ENCODE assay signal across 8 cellular contexts in the genomic region with DNA sequence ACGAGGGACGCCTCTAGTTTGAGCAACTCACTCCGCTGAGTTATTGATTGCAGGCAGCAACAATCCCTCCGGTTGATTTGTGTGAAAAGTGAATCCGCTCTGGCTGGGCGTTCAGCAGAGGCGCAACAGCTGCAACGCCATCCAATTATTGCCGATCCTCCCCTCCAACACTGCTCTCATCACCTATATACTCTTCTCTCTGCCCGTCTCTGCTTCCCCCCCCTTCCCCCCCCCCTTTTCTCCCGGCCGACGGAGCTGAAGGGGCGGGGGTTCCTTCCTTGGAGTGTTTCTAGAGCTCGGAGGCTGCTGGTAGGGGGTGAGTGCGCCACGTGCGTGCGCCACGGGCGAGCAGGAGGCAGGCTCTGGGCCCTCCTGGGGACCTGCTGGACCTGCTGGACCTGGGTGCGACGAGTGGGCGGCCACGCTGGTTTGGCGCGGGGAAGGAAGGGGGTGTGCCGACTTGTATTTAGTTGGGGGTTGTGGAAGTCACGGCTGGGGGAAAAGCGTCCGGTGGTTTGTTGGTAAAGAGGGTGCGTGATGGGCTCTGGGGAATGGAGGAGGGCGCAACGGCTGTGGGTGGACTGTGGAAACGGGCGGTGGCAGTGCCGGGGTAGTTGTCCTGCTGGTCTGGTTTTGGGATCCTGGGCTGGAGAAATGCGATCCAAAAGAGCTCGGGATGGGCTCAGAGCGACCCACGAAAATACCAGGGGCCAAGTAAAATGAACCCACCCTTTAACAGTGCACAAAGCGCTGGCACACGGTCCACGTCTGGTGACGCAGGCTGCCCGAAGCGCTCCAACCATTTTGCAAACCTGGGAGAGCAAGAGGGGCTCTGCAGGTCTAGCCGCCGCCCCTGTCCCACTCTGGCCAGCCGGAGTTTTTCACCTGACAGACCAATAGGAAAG. TPM values are rescaled to one million over a fixed set of nuclear protein-coding genes. Genes with fewer than 3 reads are reported as not detected.
DNase-seq lines count a peak whose midpoint lies in the region; ATAC-seq and TF ChIP-seq lines count a peak whose summit lies in the region.

No MANE protein-coding gene starts in this region.

- H3K4me3 Mint-ChIP-seq in dendritic cell treated with granulocyte-macrophage colony-stimulating factor and Interleukin-4, amounts not matched to agents 40 ng/mL and 50 ng/mL, for 4 days: peak overlapping the region; percentile 90

- H2AFZ ChIP-seq in GM23248: peak overlapping the region; percentile 89

- peak overlapping the region; percentile 90 for H3K4me2 ChIP-seq in GM23248 (ENCODE audit: unreplicated experiment)

- DNase-seq in GM06990 (ENCODE audit: extremely low read depth, insufficient read length): peak; percentile 86
- peak; percentile 53 for DNase-seq in GM23248
- peak; percentile 69 to 71 for DNase-seq in NOMO-1 (lab: John Stamatoyannopoulos, UW; ENCODE audit: unreplicated experiment in 2 of 2)
- peak; percentile 61 for DNase-seq in lung (ENCODE audit: low spot score)
- DNase-seq in testis: peak; percentile 74
- no peak for DNase-seq in activated effector memory CD4-positive, alpha-beta T cell treated with anti-CD3 and anti-CD28 coated beads, Interleukin-2, amount 50 U/mL, for 16 hours
- no peak for DNase-seq in NCI-H774 (lab: John Stamatoyannopoulos, UW)

- H3K9ac ChIP-seq in GM23248: peak overlapping the region; percentile 65

- H3K79me2 ChIP-seq in GM23248 (ENCODE audit: insufficient read depth): no peaks in the 10 kb centered on the region

- H3K36me3 ChIP-seq in GM06990 (ENCODE audit: control insufficient read depth, insufficient read depth, low read length) (no peaks in the 10 kb centered on the region), GM23248 (ENCODE audit: low read depth) (no peaks in the 10 kb centered on the region), lung (ENCODE audit: control insufficient read depth in 2 of 2, insufficient read depth in 2 of 2, low read length in 2 of 2) (no peaks in the 10 kb centered on the region), testis (ENCODE audit: low read depth, missing control alignments) (no peaks in the 10 kb centered on the region)

- H3K9me3 Mint-ChIP-seq in dendritic cell treated with granulocyte-macrophage colony-stimulating factor and Interleukin-4, amounts not matched to agents 40 ng/mL and 50 ng/mL, for 4 days: no peaks in the 10 kb centered on the region

- WGBS in GM23248 (ENCODE audit: low coverage in 1 of 2, low lambda C conversion rate in 2 of 2, missing lambda C conversion rate in 2 of 2), 2 experiments: 2 to 3% methylated on average over 34 to 50 of the region's 50 CpGs
- WGBS in lung, 2 donors: 1% methylated on average over 45 to 50 of the region's 50 CpGs
- 0% methylated on average over 40 to 50 of the region's 50 CpGs for WGBS in testis, 2 donors

- H3K27me3 Mint-ChIP-seq in dendritic cell treated with granulocyte-macrophage colony-stimulating factor and Interleukin-4, amounts not matched to agents 40 ng/mL and 50 ng/mL, for 4 days: peaks cover 6% of the 10 kb centered on the region

- peaks cover 11% of the 10 kb centered on the region for H3K36me3 Mint-ChIP-seq in dendritic cell treated with granulocyte-macrophage colony-stimulating factor and Interleukin-4, amounts not matched to agents 40 ng/mL and 50 ng/mL, for 4 days (ENCODE audit: low read depth)

- TF ChIP-seq CTCF in GM06990 (IDR thresholded peaks at IDR 0.05; ENCODE audit: insufficient read depth, low read length, poor library complexity, severe bottlenecking): no peak
- no peak for TF ChIP-seq CTCF in lung (IDR thresholded peaks at IDR 0.05; ENCODE audit: control extremely low read depth, extremely low read depth)
- TF ChIP-seq CTCF in testis (IDR thresholded peaks at IDR 0.05): no peak

- H3K27ac ChIP-seq in GM23248 (no peak overlapping the region), lung (ENCODE audit: low read depth in 1 of 2, low read length in 1 of 2) (peak overlapping the region; percentile 61 to 77), testis (peak overlapping the region; percentile 91 to 92)

- peaks cover 12% of the 10 kb centered on the region for H3F3A ChIP-seq in GM23248 (ENCODE audit: insufficient read depth)

- no peaks in the 10 kb centered on the region for H4K20me1 ChIP-seq in GM23248 (ENCODE audit: insufficient read depth)

- peak overlapping the region; percentile 86 for H3K27ac Mint-ChIP-seq in dendritic cell treated with granulocyte-macrophage colony-stimulating factor and Interleukin-4, amounts not matched to agents 40 ng/mL and 50 ng/mL, for 4 days

- intact Hi-C loops in dendritic cell treated with granulocyte-macrophage colony-stimulating factor and Interleukin-4, amounts not matched to agents 40 ng/mL and 50 ng/mL, for 4 days (cut with micrococcal nuclease): loop anchor here (5.0 to 10.0 kb wide), 3 partner anchors 125 to 1635 kb away; a partner anchor contains a TSS
- intact Hi-C loops in testis (cut with DNase I; ENCODE audit: low total_unique reads): loop anchor here (10.0 kb wide), 1 partner anchor 155 kb away; no protein-coding TSS in a partner anchor

- peaks cover 14% of the 10 kb centered on the region; the same call in 1 of the 2 replicates for H3K4me1 ChIP-seq in GM23248 (ENCODE audit: insufficient read depth)
- no peaks in the 10 kb centered on the region for H3K4me1 ChIP-seq in lung (ENCODE audit: control insufficient read depth in 2 of 2, insufficient read depth in 2 of 2, low read length in 2 of 2)
- H3K4me1 ChIP-seq in testis: no peaks in the 10 kb centered on the region

- H3K4me3 ChIP-seq in GM06990 (replicated peaks; ENCODE audit: low read depth, low read length): peak overlapping the region; percentile 94
- H3K4me3 ChIP-seq in GM23248: peak overlapping the region; percentile 86
- peak overlapping the region; percentile 43 for H3K4me3 ChIP-seq in lung
- H3K4me3 ChIP-seq in testis: peak overlapping the region; percentile 62 to 71

- no peak for TF ChIP-seq POLR2A in testis (IDR thresholded peaks at IDR 0.05)

- H3K9me3 ChIP-seq in GM23248 (ENCODE audit: low read depth) (no peaks in the 10 kb centered on the region), lung (ENCODE audit: control insufficient read depth in 2 of 2, insufficient read depth in 1 of 2, low read length in 1 of 2) (no peaks in the 10 kb centered on the region), testis (no peaks in the 10 kb centered on the region)

- in situ Hi-C loops in GM23248 (cut with MboI): loop anchor here (25.0 kb wide), 2 partner anchors 1373 to 1523 kb away; a partner anchor contains a TSS

- no peaks in the 10 kb centered on the region for H3K9me2 ChIP-seq in GM23248 (ENCODE audit: insufficient read depth)

- peak; percentile 73 for ATAC-seq in lung (ENCODE audit: insufficient read depth, low FRiP score)

- H3K27me3 ChIP-seq in GM06990 (replicated peaks; ENCODE audit: control insufficient read depth, insufficient read depth, low read length): no peaks in the 10 kb centered on the region
- H3K27me3 ChIP-seq in GM23248 (replicated peaks; ENCODE audit: insufficient read depth): no peaks in the 10 kb centered on the region
- no peaks in the 10 kb centered on the region for H3K27me3 ChIP-seq in lung (ENCODE audit: control insufficient read depth, insufficient read depth)
- no peaks in the 10 kb centered on the region for H3K27me3 ChIP-seq in testis

- H3K4me1 Mint-ChIP-seq in dendritic cell treated with granulocyte-macrophage colony-stimulating factor and Interleukin-4, amounts not matched to agents 40 ng/mL and 50 ng/mL, for 4 days (ENCODE audit: low read depth): peaks cover 21% of the 10 kb centered on the region

RNA-seq across cellular contexts. Expression of a gene that starts 6.4 kb away (rescaled TPM):
- 3.4 TPM in 2 replicates for total RNA-seq in GM23248 (2014; rRNA removed; shearing (Covaris generic))
- polyA plus RNA-seq in GM23248 (2016; fragmentation: Nextera tagmentation; extraction: Ambion mirVana) (3.2 and 4.5 TPM in 2 replicates), lung (10 to 100 TPM in 1 of 2 donors, 1 to 10 TPM in 1; 9.1 to 10.3 TPM), testis (ENCODE audit: insufficient read depth, low read depth, low replicate concordance) (18.3 TPM)
- total RNA-seq in lung (100 to 1,000 TPM in 1 of 2 donors, 10 to 100 TPM in 1; 47.3 to 138 TPM), testis (10 to 100 TPM; 19.9 to 53.1 TPM)

Comparison
In these comparisons a context has a peak if more than half of its experiments do, and no peak if none do; other contexts are left out.
1. DNase-seq: peak in GM06990 (single experiment), GM23248 (single experiment), NOMO-1 (2 of 2), lung (single experiment) and testis (single experiment); none in activated effector memory CD4-positive, alpha-beta T cell treated with anti-CD3 and anti-CD28 coated beads, Interleukin-2, amount 50 U/mL, for 16 hours (single experiment) and NCI-H774 (single experiment).
2. H3K4me3 ChIP-seq: peak in every context shown above with its lines; median percentile 94 in GM06990; 86 in GM23248; 66 in testis; 43 in lung.